ENCODE assay signal across 8 cellular contexts in the genomic region with DNA sequence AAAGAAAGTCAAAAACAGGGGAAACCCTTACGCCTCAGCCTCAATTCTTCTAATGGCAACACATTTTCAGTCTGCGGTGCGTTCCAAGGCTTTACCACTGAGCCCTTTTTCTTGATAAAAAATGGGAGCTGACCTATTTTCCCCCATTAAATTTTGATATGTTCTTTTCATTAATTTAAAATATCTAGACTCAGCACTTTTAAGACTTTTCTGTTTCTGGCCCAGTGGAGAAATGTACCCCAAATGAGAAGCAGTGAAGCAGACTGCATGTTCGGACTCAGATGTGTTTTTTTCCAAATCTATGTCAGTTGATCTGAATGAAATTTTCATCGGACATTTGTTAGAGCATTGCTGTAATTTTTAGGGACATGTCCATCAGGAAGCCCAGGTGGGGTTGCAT.
"Had no signal": no experiment of that assay in that cellular context is flagged by ENCODE, and none has a peak within 500 bp of the region (broad histone marks: within the 10 kb centered on the region; RNA-seq: fewer than 3 reads in every experiment).

No MANE protein-coding gene starts in this region.

- DNase-seq: GDM1, GF-D8 had no signal

- ATAC-seq: GM12878 had no signal

- FAIRE-seq: G401.6, GM12878, GM12891, GM12892, GM18507, GM19239 had no signal

- H3K4me3 ChIP-seq: GM12878 had no signal
